Comparison of ENCODE assay signal across 28 cellular contexts in the genomic region with DNA sequence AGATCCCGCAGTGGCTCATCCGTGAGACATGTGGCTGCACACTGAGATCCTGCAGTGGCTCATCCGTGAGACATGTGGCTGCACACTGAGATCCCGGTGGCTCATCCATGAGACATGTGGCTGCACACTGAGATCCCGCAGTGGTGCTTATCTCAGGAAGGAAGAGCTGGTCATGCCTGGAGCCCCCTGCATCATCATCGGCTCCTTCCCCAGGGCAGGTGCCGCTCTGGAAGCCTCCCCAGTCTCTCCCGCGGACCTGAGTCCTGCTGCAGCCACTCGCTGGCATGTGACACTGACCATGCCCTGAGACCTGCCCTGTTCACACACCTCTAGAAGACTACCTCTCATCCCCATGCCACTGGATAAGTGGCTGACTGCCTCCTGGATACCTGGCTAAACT.
"Had no signal": no experiment of that assay in that cellular context is flagged by ENCODE, and none has a peak within 500 bp of the region (broad histone marks: within the 10 kb centered on the region; RNA-seq: fewer than 3 reads in every experiment).

No MANE protein-coding gene starts in this region.

- H3K27me3 ChIP-seq: dorsolateral prefrontal cortex, foreskin keratinocyte, neutrophil, right lobe of liver had no signal

- DNase-seq: activated CD4-positive, alpha-beta memory T cell treated with anti-CD3 and anti-CD28 coated beads, Interleukin-2, amount 10 ng/mL, durations not matched to agents 7 days and 5 days; activated CD4-positive, alpha-beta T cell treated with anti-CD3 and anti-CD28 coated beads, Interleukin-2, amount 10 ng/mL, durations not matched to agents 24 days and 14 days; activated CD4-positive, CD25-positive, alpha-beta regulatory T cell treated with anti-CD3 and anti-CD28 coated beads, Interleukin-2, amount 50 U/mL, for 72 hours; activated CD8-positive, alpha-beta memory T cell treated with anti-CD3 and anti-CD28 coated beads, Interleukin-2, amount 50 U/mL, for 48 hours; activated naive CD4-positive, alpha-beta T cell; activated T-cell treated with anti-CD3 and anti-CD28 coated beads, Interleukin-2, amount 50 U/mL, for 24 hours; anterior cingulate cortex; cerebellar nuclear complex; dorsolateral prefrontal cortex; foreskin keratinocyte; heart right ventricle; kidney glomerular epithelial cell; left lung; mesendoderm; stimulated activated CD4-positive, alpha-beta T cell treated with anti-CD3 and anti-CD28 coated beads, Interleukin-4, amount 100 ng/mL, for 24 hours; stimulated activated naive CD8-positive, alpha-beta T cell treated with anti-CD3 and anti-CD28 coated beads, Interleukin-15, amount 100 ng/mL, for 72 hours; substantia nigra; T1000 had no signal

- H3K9me3 ChIP-seq: esophagus muscularis mucosa, heart right ventricle, left lung, neutrophil, right lobe of liver had no signal

- H3K36me3 Mint-ChIP-seq: activated naive CD4-positive, alpha-beta T cell treated with anti-CD3 and anti-CD28 coated beads, Interleukin-2, amount 50 U/mL, for 72 hours; stimulated activated effector memory CD8-positive, alpha-beta T cell treated with anti-CD3 and anti-CD28 coated beads, Interleukin-12 subunit alpha, Interleukin-12 subunit beta, amount 100 ng/mL, for 72 hours had no signal

- H3K4me1 Mint-ChIP-seq: activated CD4-positive, alpha-beta memory T cell treated with anti-CD3 and anti-CD28 coated beads, Interleukin-2, amount 10 ng/mL, durations not matched to agents 7 days and 5 days; activated CD4-positive, alpha-beta T cell treated with anti-CD3 and anti-CD28 coated beads, Interleukin-2, amount 10 ng/mL, durations not matched to agents 24 days and 14 days; activated T-helper 17 cell treated with anti-CD3 and anti-CD28 coated beads, Interleukin-2, amount 50 U/mL, for 72 hours; stimulated activated naive CD8-positive, alpha-beta T cell treated with anti-CD3 and anti-CD28 coated beads, Interleukin-15, amount 100 ng/mL, for 72 hours had no signal

- H3K27me3 Mint-ChIP-seq: activated CD4-positive, alpha-beta memory T cell treated with anti-CD3 and anti-CD28 coated beads, Interleukin-2, amount 10 ng/mL, durations not matched to agents 7 days and 5 days; activated CD4-positive, alpha-beta T cell treated with anti-CD3 and anti-CD28 coated beads, Interleukin-2, amount 10 ng/mL, durations not matched to agents 24 days and 14 days had no signal

- H3K9me3 Mint-ChIP-seq: activated CD4-positive, alpha-beta memory T cell treated with anti-CD3 and anti-CD28 coated beads, Interleukin-2, amount 10 ng/mL, durations not matched to agents 7 days and 5 days; activated CD4-positive, alpha-beta T cell treated with anti-CD3 and anti-CD28 coated beads, Interleukin-2, amount 10 ng/mL, durations not matched to agents 24 days and 14 days; activated naive CD4-positive, alpha-beta T cell treated with anti-CD3 and anti-CD28 coated beads, Interleukin-2, amount 50 U/mL, for 72 hours; activated T-cell treated with anti-CD3 and anti-CD28 coated beads, Interleukin-2, amount 50 U/mL, for 24 hours; activated T-helper 17 cell treated with anti-CD3 and anti-CD28 coated beads, Interleukin-2, amount 50 U/mL, for 72 hours; nephron; stimulated activated effector memory CD8-positive, alpha-beta T cell treated with anti-CD3 and anti-CD28 coated beads, Interleukin-12 subunit alpha, Interleukin-12 subunit beta, amount 100 ng/mL, for 72 hours; stimulated activated naive CD8-positive, alpha-beta T cell treated with anti-CD3 and anti-CD28 coated beads, Interleukin-15, amount 100 ng/mL, for 72 hours had no signal

- H3K27ac Mint-ChIP-seq: activated CD4-positive, alpha-beta memory T cell treated with anti-CD3 and anti-CD28 coated beads, Interleukin-2, amount 10 ng/mL, durations not matched to agents 7 days and 5 days; activated CD4-positive, alpha-beta T cell treated with anti-CD3 and anti-CD28 coated beads, Interleukin-2, amount 10 ng/mL, durations not matched to agents 24 days and 14 days; activated naive CD4-positive, alpha-beta T cell treated with anti-CD3 and anti-CD28 coated beads, Interleukin-2, amount 50 U/mL, for 72 hours; activated T-cell treated with anti-CD3 and anti-CD28 coated beads, Interleukin-2, amount 50 U/mL, for 24 hours; activated T-helper 17 cell treated with anti-CD3 and anti-CD28 coated beads, Interleukin-2, amount 50 U/mL, for 72 hours; nephron; progenitor cell of endocrine pancreas; stimulated activated effector memory CD8-positive, alpha-beta T cell treated with anti-CD3 and anti-CD28 coated beads, Interleukin-12 subunit alpha, Interleukin-12 subunit beta, amount 100 ng/mL, for 72 hours; stimulated activated naive CD8-positive, alpha-beta T cell treated with anti-CD3 and anti-CD28 coated beads, Interleukin-15, amount 100 ng/mL, for 72 hours had no signal

- H3K4me1 ChIP-seq: esophagus muscularis mucosa, foreskin keratinocyte, heart right ventricle, left lung, right lobe of liver had no signal

- H3K36me3 ChIP-seq: esophagus muscularis mucosa, heart right ventricle, left lung, neutrophil, right lobe of liver had no signal

- H3K27ac ChIP-seq: coronary artery, esophagus muscularis mucosa, foreskin keratinocyte, heart right ventricle, left lung, neutrophil, right lobe of liver had no signal

- H3K4me3 ChIP-seq: coronary artery, dorsolateral prefrontal cortex, esophagus muscularis mucosa, heart right ventricle, left lung, lung, right lobe of liver had no signal

- ATAC-seq: activated naive CD4-positive, alpha-beta T cell treated with anti-CD3 and anti-CD28 coated beads, Interleukin-2, amount 50 U/mL, for 72 hours; activated T-helper 17 cell treated with anti-CD3 and anti-CD28 coated beads, Interleukin-2, amount 50 U/mL, for 72 hours; foreskin keratinocyte; left lung; right lobe of liver; stimulated activated effector memory CD8-positive, alpha-beta T cell treated with anti-CD3 and anti-CD28 coated beads, Interleukin-12 subunit alpha, Interleukin-12 subunit beta, amount 100 ng/mL, for 72 hours; stimulated activated naive CD8-positive, alpha-beta T cell treated with anti-CD3 and anti-CD28 coated beads, Interleukin-15, amount 100 ng/mL, for 72 hours had no signal

- H3K4me3 Mint-ChIP-seq: activated CD4-positive, alpha-beta memory T cell treated with anti-CD3 and anti-CD28 coated beads, Interleukin-2, amount 10 ng/mL, durations not matched to agents 7 days and 5 days; activated CD4-positive, alpha-beta T cell treated with anti-CD3 and anti-CD28 coated beads, Interleukin-2, amount 10 ng/mL, durations not matched to agents 24 days and 14 days; activated T-cell treated with anti-CD3 and anti-CD28 coated beads, Interleukin-2, amount 50 U/mL, for 24 hours; activated T-helper 17 cell treated with anti-CD3 and anti-CD28 coated beads, Interleukin-2, amount 50 U/mL, for 72 hours; nephron; stimulated activated effector memory CD8-positive, alpha-beta T cell treated with anti-CD3 and anti-CD28 coated beads, Interleukin-12 subunit alpha, Interleukin-12 subunit beta, amount 100 ng/mL, for 72 hours; stimulated activated naive CD8-positive, alpha-beta T cell treated with anti-CD3 and anti-CD28 coated beads, Interleukin-15, amount 100 ng/mL, for 72 hours had no signal
